In the genomic region with DNA sequence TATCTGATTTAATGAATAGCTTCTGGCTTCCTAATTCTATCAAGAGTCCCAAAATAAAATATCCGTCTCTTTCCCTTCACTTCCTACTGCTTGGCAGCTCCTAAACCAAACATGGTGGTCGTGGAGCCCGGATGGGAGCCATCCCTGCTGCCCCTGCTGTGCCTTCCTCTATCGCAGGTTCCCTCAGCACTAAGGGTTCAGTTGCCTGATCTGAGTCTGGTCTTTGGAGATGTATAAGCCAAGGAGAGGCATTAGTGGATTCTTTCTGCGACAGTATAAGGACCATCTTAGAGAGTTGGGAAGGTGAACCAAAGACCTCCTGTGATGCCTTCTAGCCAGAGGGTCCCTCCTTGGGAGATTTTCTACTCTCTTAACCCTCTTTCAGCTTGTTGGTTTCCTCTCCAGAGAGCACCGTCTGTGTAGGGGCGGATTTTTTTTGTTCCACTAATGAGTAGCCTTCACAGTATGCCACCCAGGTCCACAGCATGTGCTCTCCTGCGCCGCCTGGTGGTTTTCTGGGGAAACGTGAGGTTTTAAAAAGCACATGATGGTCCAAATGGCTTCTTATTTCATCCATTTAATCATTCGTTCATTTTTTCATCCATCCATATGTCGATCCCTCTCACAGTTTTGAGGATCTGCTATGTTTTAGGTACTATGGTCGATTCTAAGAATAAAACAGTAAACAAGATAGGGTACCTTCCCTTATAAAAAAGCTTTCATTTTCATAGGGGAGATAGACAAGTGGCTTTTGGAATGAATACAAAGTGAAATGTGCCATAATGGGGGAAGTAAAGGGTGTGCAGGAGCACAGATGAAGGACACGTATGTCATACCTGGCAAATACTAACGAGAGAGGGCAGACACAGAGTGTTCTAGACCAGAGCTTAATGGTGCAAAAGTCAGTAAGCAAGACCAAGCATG, we compare ENCODE assay signal across 8 cellular contexts.
DNase-seq lines count a peak whose midpoint lies in the region; ATAC-seq and TF ChIP-seq lines count a peak whose summit lies in the region.

No MANE protein-coding gene starts in this region.

- no peak overlapping the region for H3K27ac ChIP-seq in DND-41 (ENCODE audit: low read length)
- H3K27ac ChIP-seq in Panc1 (ENCODE audit: low read length): no peak overlapping the region
- H3K27ac ChIP-seq in adrenal gland: no peak overlapping the region
- no peak overlapping the region for H3K27ac ChIP-seq in left ventricle myocardium inferior (replicated peaks)

- no peaks in the 10 kb centered on the region for H3K4me1 ChIP-seq in DND-41 (ENCODE audit: insufficient read depth, low read length)
- no peaks in the 10 kb centered on the region; the same call in 1 of the 2 replicates for H3K4me1 ChIP-seq in Panc1 (ENCODE audit: control insufficient read depth, insufficient read depth, low read length)
- peaks cover 0 to 6% of the 10 kb centered on the region in 2 donors for H3K4me1 ChIP-seq in adrenal gland (replicated peaks in 1 of 2)
- H3K4me1 ChIP-seq in left ventricle myocardium inferior: peaks cover 9% of the 10 kb centered on the region

- H2AFZ ChIP-seq in DND-41 (ENCODE audit: low read depth, low read length): no peak overlapping the region

- no TSS peak for BruUV-seq in Panc1 (replicated peaks; lab: Mats Ljungman, UMichigan)

- H3K9ac ChIP-seq in DND-41 (ENCODE audit: low read depth, low read length): no peak overlapping the region

- TF ChIP-seq POLR2A in adrenal gland (IDR thresholded peaks at IDR 0.05): no peak

- DNase-seq in DND-41 (peak; percentile 55), KG1 (lab: John Stamatoyannopoulos, UW) (peak; percentile 33), Panc1 (ENCODE audit: low read depth, low spot score) (peak; percentile 53), adrenal gland (peak; percentile 55 to 91 (median 73)), left ventricle myocardium inferior (peak; percentile 68), renal cortical epithelial cell (ENCODE audit: low read depth) (peak; percentile 36)

- H3K4me3 ChIP-seq in DND-41 (ENCODE audit: low read depth in 1 of 2, low read length in 2 of 2) (no peak overlapping the region), Panc1 (ENCODE audit: low read depth in 2 of 2, low read length in 2 of 2) (no peak overlapping the region), adrenal gland (no peak overlapping the region), left ventricle myocardium inferior (no peak overlapping the region)

- CTCF ChIA-PET in Panc1 (lab: Charles Lee): interaction anchor here (0.7 to 2.0 kb wide), 3 partner anchors 107 to 392 kb away, joined by 3 to 8 read pairs (median 3); no protein-coding TSS in a partner anchor

- POLR2A ChIA-PET in Panc1 (lab: Charles Lee): no interaction called here

- in situ Hi-C loops in Panc1 (cut with HindIII; ENCODE audit: low pct_unique_long_range_greater_than_20kb, low sequenced_read_pairs): no loop called here

- H3K27me3 ChIP-seq in DND-41 (ENCODE audit: insufficient read depth, low read length, poor library complexity) (peaks cover 22% of the 10 kb centered on the region), Panc1 (ENCODE audit: control insufficient read depth, insufficient read depth, low read length) (peaks cover 2% of the 10 kb centered on the region; the same call in 1 of the 2 replicates), adrenal gland (no peaks in the 10 kb centered on the region), left ventricle myocardium inferior (ENCODE audit: low read depth) (peaks cover 11% of the 10 kb centered on the region)

- no peak overlapping the region for H3K4me2 ChIP-seq in DND-41 (ENCODE audit: insufficient read depth, low read length)

- no peaks in the 10 kb centered on the region for H3K9me3 ChIP-seq in DND-41 (ENCODE audit: insufficient read depth, low read length, severe bottlenecking)
- H3K9me3 ChIP-seq in Panc1 (ENCODE audit: control insufficient read depth, insufficient read depth, low read depth, low read length): no peaks in the 10 kb centered on the region
- H3K9me3 ChIP-seq in adrenal gland (replicated peaks in 1 of 3): no peaks in the 10 kb centered on the region
- no peaks in the 10 kb centered on the region for H3K9me3 ChIP-seq in left ventricle myocardium inferior (replicated peaks)

- WGBS in adrenal gland, 4 donors: 30 to 33% (median 31%) methylated on average over 15 of the region's 15 CpGs

- intact Hi-C loops in Panc1 (cut with micrococcal nuclease; ENCODE audit: unreplicated experiment): loop anchor here (1.0 to 10.0 kb wide), 2 partner anchors 133 to 377 kb away; no protein-coding TSS in a partner anchor
- intact Hi-C loops in adrenal gland (cut with DNase I): loop anchor here in 1 of 2 donors (2.0 kb wide), 1 partner anchor 133 kb away; no protein-coding TSS in a partner anchor
- intact Hi-C loops in left ventricle myocardium inferior (cut with micrococcal nuclease): loop anchor here (5.0 kb wide), 1 partner anchor 134 kb away; no protein-coding TSS in a partner anchor

- peak; percentile 66 for ATAC-seq in DND-41 (ENCODE audit: insufficient read depth, low read depth)
- peak; percentile 70; the same call in 1 of the 2 replicates for ATAC-seq in Panc1
- ATAC-seq in HG02678 (IDR thresholded peaks at IDR 0.05; ENCODE audit: unreplicated experiment): no peak
- no peak for ATAC-seq in GM21825 (IDR thresholded peaks at IDR 0.05; ENCODE audit: unreplicated experiment)

- no peaks in the 10 kb centered on the region for H3K36me3 ChIP-seq in DND-41 (ENCODE audit: insufficient read depth, low read length)
- no peaks in the 10 kb centered on the region for H3K36me3 ChIP-seq in Panc1 (ENCODE audit: control insufficient read depth, insufficient read depth, low read length)
- no peaks in the 10 kb centered on the region for H3K36me3 ChIP-seq in adrenal gland (replicated peaks in 1 of 2)
- H3K36me3 ChIP-seq in left ventricle myocardium inferior: no peaks in the 10 kb centered on the region

- 0 out of 2 replicates have a peak, but pooled peaks cover 3% of the 10 kb centered on the region for H4K20me1 ChIP-seq in DND-41 (ENCODE audit: insufficient read depth, low read length)

- H3K79me2 ChIP-seq in DND-41 (ENCODE audit: insufficient read depth, low read length): no peaks in the 10 kb centered on the region

- TF ChIP-seq CTCF in DND-41 (IDR thresholded peaks at IDR 0.05; ENCODE audit: borderline replicate concordance, extremely low read depth, low read length, poor library complexity, severe bottlenecking) (peak; percentile 80), Panc1 (IDR thresholded peaks at IDR 0.05) (peak; percentile 96), adrenal gland (IDR thresholded peaks at IDR 0.05) (peak; percentile 84 to 92 (median 89)), left ventricle myocardium inferior (IDR thresholded peaks at IDR 0.05; ENCODE audit: borderline replicate concordance) (peak; percentile 95)

Comparison
In these comparisons a context has a peak if more than half of its experiments do, and no peak if none do; other contexts are left out.
1. ATAC-seq: peak in DND-41 (single experiment) and Panc1 (single experiment); none in HG02678 (single experiment) and GM21825 (single experiment).
2. Peak in every context shown above with its lines, with median percentiles within 50 percentile points of each other: DNase-seq and CTCF ChIP-seq.